In the genomic region with DNA sequence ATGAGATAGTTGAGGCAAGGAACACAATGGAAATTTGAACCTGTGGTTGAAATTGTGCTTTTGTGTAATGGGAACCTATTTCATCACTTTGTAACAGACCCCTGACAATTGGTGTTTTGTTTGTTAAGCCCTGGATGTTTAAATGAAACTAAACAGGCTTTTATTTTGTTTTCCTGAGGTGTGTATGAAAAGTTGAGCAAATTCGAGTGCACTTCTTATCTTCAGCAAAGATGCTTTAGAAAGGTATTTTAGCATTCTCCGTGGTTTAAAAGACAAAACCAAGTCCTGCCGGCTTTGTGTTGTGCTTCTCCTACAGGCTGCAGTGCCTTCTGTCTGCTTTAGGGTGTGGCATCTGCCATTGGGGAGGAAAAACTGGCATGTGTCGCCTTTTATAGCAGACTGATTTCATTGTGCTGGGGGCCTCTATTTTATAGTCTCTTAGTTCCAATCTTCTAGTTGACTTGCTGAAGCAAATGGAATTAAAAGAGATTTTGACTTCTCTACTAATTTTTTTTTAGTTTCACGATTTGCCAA, we compare ENCODE assay signal across 8 cellular contexts. TPM values are rescaled to one million over a fixed set of nuclear protein-coding genes. Genes with fewer than 3 reads are reported as not detected.
DNase-seq lines count a peak whose midpoint lies in the region; ATAC-seq and TF ChIP-seq lines count a peak whose summit lies in the region.

No MANE protein-coding gene starts in this region.

- DNase-seq in activated naive CD4-positive, alpha-beta T cell treated with anti-CD3 and anti-CD28 coated beads, Interleukin-2, amount 50 U/mL, for 72 hours (ENCODE audit: low spot score in 2 of 2), result no peak
- DNase-seq in SW480 (ENCODE audit: low spot score) (peak; percentile 43), glomerular visceral epithelial cell (ENCODE audit: extremely low spot score) (peak; percentile 20), tibial artery (no peak), NCI-H2196 treated with DMSO at 0.1 percent for 48 hours (lab: John Stamatoyannopoulos, UW; ENCODE audit: unreplicated experiment) (no peak), upper lobe of left lung (no peak)
- no peak for DNase-seq in activated T-helper 1 cell treated with anti-CD3 and anti-CD28 coated beads, Interleukin-12 subunit alpha, Interleukin-12 subunit beta, Interleukin-2, Interleukin-4 antibody, amounts not matched to agents 30 ng/mL and 10 ng/mL and 1 ng/mL, durations not matched to agents 14 hours and 24 hours and 36 hours (ENCODE audit: low spot score)

- H3K9me3 Mint-ChIP-seq in activated naive CD4-positive, alpha-beta T cell treated with anti-CD3 and anti-CD28 coated beads, Interleukin-2, amount 50 U/mL, for 24 hours, result no peaks in the 10 kb centered on the region
- no peaks in the 10 kb centered on the region for H3K9me3 Mint-ChIP-seq in activated naive CD4-positive, alpha-beta T cell treated with anti-CD3 and anti-CD28 coated beads, Interleukin-2, amount 50 U/mL, for 72 hours
- H3K9me3 Mint-ChIP-seq in activated T-helper 1 cell treated with anti-CD3 and anti-CD28 coated beads, Interleukin-12 subunit alpha, Interleukin-12 subunit beta, Interleukin-2, Interleukin-4 antibody, amounts not matched to agents 30 ng/mL and 10 ng/mL and 1 ng/mL, durations not matched to agents 14 hours and 24 hours and 36 hours, result no peaks in the 10 kb centered on the region

- H3K27me3 ChIP-seq in tibial artery (no peaks in the 10 kb centered on the region), upper lobe of left lung (no peaks in the 10 kb centered on the region)

- peaks cover 25% of the 10 kb centered on the region for H3K4me1 Mint-ChIP-seq in activated naive CD4-positive, alpha-beta T cell treated with anti-CD3 and anti-CD28 coated beads, Interleukin-2, amount 50 U/mL, for 24 hours
- H3K4me1 Mint-ChIP-seq in activated T-helper 1 cell treated with anti-CD3 and anti-CD28 coated beads, Interleukin-12 subunit alpha, Interleukin-12 subunit beta, Interleukin-2, Interleukin-4 antibody, amounts not matched to agents 30 ng/mL and 10 ng/mL and 1 ng/mL, durations not matched to agents 14 hours and 24 hours and 36 hours (ENCODE audit: low read depth), result peaks cover 32% of the 10 kb centered on the region

- no peaks in the 10 kb centered on the region for H3K27me3 Mint-ChIP-seq in activated naive CD4-positive, alpha-beta T cell treated with anti-CD3 and anti-CD28 coated beads, Interleukin-2, amount 50 U/mL, for 24 hours
- peaks cover 3% of the 10 kb centered on the region for H3K27me3 Mint-ChIP-seq in activated T-helper 1 cell treated with anti-CD3 and anti-CD28 coated beads, Interleukin-12 subunit alpha, Interleukin-12 subunit beta, Interleukin-2, Interleukin-4 antibody, amounts not matched to agents 30 ng/mL and 10 ng/mL and 1 ng/mL, durations not matched to agents 14 hours and 24 hours and 36 hours (ENCODE audit: insufficient read depth)

- no peak for TF ChIP-seq POLR2A in upper lobe of left lung (IDR thresholded peaks at IDR 0.05)

- H3K27ac ChIP-seq in tibial artery, result peak overlapping the region; percentile 94 to 98
- H3K27ac ChIP-seq in upper lobe of left lung, result peak overlapping the region in 2 of 4 donors; percentile 15 to 21

- intact Hi-C loops in tibial artery (cut with DNase I; ENCODE audit: low total_unique reads), result loop anchor here (5.0 to 10.0 kb wide), 3 partner anchors 53 to 410 kb away; no protein-coding TSS in a partner anchor
- intact Hi-C loops in activated T-helper 1 cell treated with anti-CD3 and anti-CD28 coated beads, Interleukin-12 subunit alpha, Interleukin-12 subunit beta, Interleukin-2, Interleukin-4 antibody, amounts not matched to agents 30 ng/mL and 10 ng/mL and 1 ng/mL, durations not matched to agents 14 hours and 24 hours and 36 hours (cut with micrococcal nuclease), result no loop called here

- H3K27ac Mint-ChIP-seq in activated naive CD4-positive, alpha-beta T cell treated with anti-CD3 and anti-CD28 coated beads, Interleukin-2, amount 50 U/mL, for 24 hours, result no peak overlapping the region
- H3K27ac Mint-ChIP-seq in activated naive CD4-positive, alpha-beta T cell treated with anti-CD3 and anti-CD28 coated beads, Interleukin-2, amount 50 U/mL, for 72 hours, result no peak overlapping the region
- no peak overlapping the region for H3K27ac Mint-ChIP-seq in activated T-helper 1 cell treated with anti-CD3 and anti-CD28 coated beads, Interleukin-12 subunit alpha, Interleukin-12 subunit beta, Interleukin-2, Interleukin-4 antibody, amounts not matched to agents 30 ng/mL and 10 ng/mL and 1 ng/mL, durations not matched to agents 14 hours and 24 hours and 36 hours

- H3K4me3 Mint-ChIP-seq in activated naive CD4-positive, alpha-beta T cell treated with anti-CD3 and anti-CD28 coated beads, Interleukin-2, amount 50 U/mL, for 24 hours, result peak overlapping the region; percentile 19
- H3K4me3 Mint-ChIP-seq in activated T-helper 1 cell treated with anti-CD3 and anti-CD28 coated beads, Interleukin-12 subunit alpha, Interleukin-12 subunit beta, Interleukin-2, Interleukin-4 antibody, amounts not matched to agents 30 ng/mL and 10 ng/mL and 1 ng/mL, durations not matched to agents 14 hours and 24 hours and 36 hours, result no peak overlapping the region

- no peak for TF ChIP-seq EP300 in upper lobe of left lung (IDR thresholded peaks at IDR 0.05)

- H3K9me3 ChIP-seq in tibial artery (no peaks in the 10 kb centered on the region), upper lobe of left lung (no peaks in the 10 kb centered on the region)

- H3K36me3 ChIP-seq in tibial artery (no peaks in the 10 kb centered on the region), upper lobe of left lung (no peaks in the 10 kb centered on the region)

- TF ChIP-seq CTCF in tibial artery (IDR thresholded peaks at IDR 0.05), result peak in 1 of 2 experiments; percentile 8
- no peak for TF ChIP-seq CTCF in upper lobe of left lung (IDR thresholded peaks at IDR 0.05)

- H3K36me3 Mint-ChIP-seq in activated naive CD4-positive, alpha-beta T cell treated with anti-CD3 and anti-CD28 coated beads, Interleukin-2, amount 50 U/mL, for 24 hours, result no peaks in the 10 kb centered on the region
- H3K36me3 Mint-ChIP-seq in activated naive CD4-positive, alpha-beta T cell treated with anti-CD3 and anti-CD28 coated beads, Interleukin-2, amount 50 U/mL, for 72 hours, result peaks cover 0 to 4% of the 10 kb centered on the region in 2 donors
- no peaks in the 10 kb centered on the region for H3K36me3 Mint-ChIP-seq in activated T-helper 1 cell treated with anti-CD3 and anti-CD28 coated beads, Interleukin-12 subunit alpha, Interleukin-12 subunit beta, Interleukin-2, Interleukin-4 antibody, amounts not matched to agents 30 ng/mL and 10 ng/mL and 1 ng/mL, durations not matched to agents 14 hours and 24 hours and 36 hours (ENCODE audit: low read depth)

- peaks cover 5 to 26% (median 21%) of the 10 kb centered on the region in 4 donors for H3K4me1 ChIP-seq in tibial artery
- peaks cover 9 to 15% (median 11%) of the 10 kb centered on the region in 4 donors for H3K4me1 ChIP-seq in upper lobe of left lung

- 40 to 49% methylated on average over 5 of the region's 5 CpGs for WGBS in upper lobe of left lung, 2 donors

- no peak for ATAC-seq in activated naive CD4-positive, alpha-beta T cell treated with anti-CD3 and anti-CD28 coated beads, Interleukin-2, amount 50 U/mL, for 72 hours
- no peak for ATAC-seq in upper lobe of left lung (ENCODE audit: low FRiP score in 2 of 2)

- H3K4me3 ChIP-seq in tibial artery (peak overlapping the region; percentile 12 to 18), upper lobe of left lung (no peak overlapping the region)

RNA-seq across cellular contexts. Expression of a gene that starts 2.2 kb away (rescaled TPM):
- total RNA-seq in activated naive CD4-positive, alpha-beta T cell treated with anti-CD3 and anti-CD28 coated beads, Interleukin-2, amount 50 U/mL, for 72 hours, result 10 to 100 TPM; 53.1 to 69.5 TPM
- 73.6 and 79.1 TPM in 2 replicates for total RNA-seq in activated T-helper 1 cell treated with anti-CD3 and anti-CD28 coated beads, Interleukin-12 subunit alpha, Interleukin-12 subunit beta, Interleukin-2, Interleukin-4 antibody, amounts not matched to agents 30 ng/mL and 10 ng/mL and 1 ng/mL, durations not matched to agents 14 hours and 24 hours and 36 hours
- total RNA-seq in upper lobe of left lung, result 100 to 1,000 TPM in 3 of 6 donors, 10 to 100 TPM in 3; 66.4 to 168 (median 109) TPM

Comparison
In these comparisons a context has a peak if more than half of its experiments do, and no peak if none do; other contexts are left out.
1. DNase-seq: peak in SW480 (single experiment) and glomerular visceral epithelial cell (single experiment); none in activated naive CD4-positive, alpha-beta T cell treated with anti-CD3 and anti-CD28 coated beads, Interleukin-2, amount 50 U/mL, for 72 hours (0 of 2), tibial artery (0 of 2), NCI-H2196 treated with DMSO at 0.1 percent for 48 hours (single experiment), activated T-helper 1 cell treated with anti-CD3 and anti-CD28 coated beads, Interleukin-12 subunit alpha, Interleukin-12 subunit beta, Interleukin-2, Interleukin-4 antibody, amounts not matched to agents 30 ng/mL and 10 ng/mL and 1 ng/mL, durations not matched to agents 14 hours and 24 hours and 36 hours (single experiment) and upper lobe of left lung (0 of 2).
2. H3K4me3 ChIP-seq: peak in tibial artery (2 of 2); none in upper lobe of left lung (0 of 4).